ENCODE assay signal across 9 cellular contexts in genomic region chr19:7521551-7522071, GRCh38. TPM values are rescaled to one million over a fixed set of nuclear protein-coding genes. Genes with fewer than 3 reads are reported as not detected.
DNase-seq lines count a peak whose midpoint lies in the region; ATAC-seq and TF ChIP-seq lines count a peak whose summit lies in the region.
"Had no signal": no experiment of that assay in that cellular context is flagged by ENCODE, and none has a peak within 500 bp of the region (broad histone marks: within the 10 kb centered on the region; RNA-seq: fewer than 3 reads in every experiment).

No MANE protein-coding gene starts in this region.

- peak overlapping the region; percentile 90 for H2AFZ ChIP-seq in OCI-LY7 (ENCODE audit: low read length)

- POLR2A ChIA-PET in CD8-positive, alpha-beta T cell (lab: Charles Lee): interaction anchor here (0.7 to 4.2 kb wide), 4 partner anchors 8 to 17 kb away, joined by 4 to 48 read pairs (median 6); partner anchors contain the start of gene PNPLA6
- POLR2A ChIA-PET in OCI-LY7 (lab: Charles Lee): interaction anchor here (0.8 to 1.4 kb wide), 2 partner anchors 11 to 48 kb away, joined by 4 to 7 read pairs; no protein-coding TSS in a partner anchor

- no peaks in the 10 kb centered on the region for H3K79me2 ChIP-seq in OCI-LY7 (ENCODE audit: insufficient read depth, low read depth, low read length)

- H3K36me3 Mint-ChIP-seq in CD8-positive, alpha-beta T cell: peaks cover 8% of the 10 kb centered on the region
- H3K36me3 Mint-ChIP-seq in endodermal cell (ENCODE audit: low read depth) (peaks cover 20% of the 10 kb centered on the region), osteocyte (ENCODE audit: unreplicated experiment) (peaks cover 10% of the 10 kb centered on the region)

- TF ChIP-seq CTCF in CD8-positive, alpha-beta T cell (IDR thresholded peaks at IDR 0.05): no peak
- TF ChIP-seq CTCF in OCI-LY7 (conservative IDR thresholded peaks at IDR 0.05; ENCODE audit: low read length) (no peak), endodermal cell (conservative IDR thresholded peaks at IDR 0.05) (no peak), osteocyte (IDR thresholded peaks at IDR 0.05) (no peak)

- WGBS in endodermal cell (ENCODE audit: insufficient coverage in 1 of 2, insufficient read length in 1 of 2), 2 experiments: 55 to 59% methylated on average over 9 to 10 of the region's 10 CpGs

- no peaks in the 10 kb centered on the region for H3K9me3 ChIP-seq in CD8-positive, alpha-beta T cell (ENCODE audit: low read length)
- no peaks in the 10 kb centered on the region for H3K9me3 ChIP-seq in OCI-LY7 (ENCODE audit: low read length)
- no peaks in the 10 kb centered on the region for H3K9me3 ChIP-seq in endodermal cell (ENCODE audit: control insufficient read depth, low read length)

- no peaks in the 10 kb centered on the region for H4K20me1 ChIP-seq in OCI-LY7 (ENCODE audit: insufficient read depth, low read length)

- H3K27ac Mint-ChIP-seq in CD8-positive, alpha-beta T cell: peak overlapping the region; percentile 82
- peak overlapping the region; percentile 14 for H3K27ac Mint-ChIP-seq in endodermal cell
- peak overlapping the region; percentile 81 for H3K27ac Mint-ChIP-seq in osteocyte (ENCODE audit: unreplicated experiment)

- no peaks in the 10 kb centered on the region for H3K9me3 Mint-ChIP-seq in CD8-positive, alpha-beta T cell
- no peaks in the 10 kb centered on the region for H3K9me3 Mint-ChIP-seq in endodermal cell
- no peaks in the 10 kb centered on the region for H3K9me3 Mint-ChIP-seq in osteocyte (ENCODE audit: unreplicated experiment)

- H3K4me2 ChIP-seq in OCI-LY7 (ENCODE audit: low read length): peak overlapping the region; percentile 70

- H3K4me3 Mint-ChIP-seq in CD8-positive, alpha-beta T cell: peak overlapping the region; percentile 85
- H3K4me3 Mint-ChIP-seq in endodermal cell: peak overlapping the region; percentile 68
- H3K4me3 Mint-ChIP-seq in osteocyte (ENCODE audit: unreplicated experiment): peak overlapping the region; percentile 84

- ATAC-seq in CD8-positive, alpha-beta T cell: no peak

- peaks cover 21% of the 10 kb centered on the region for H3K4me1 Mint-ChIP-seq in CD8-positive, alpha-beta T cell (ENCODE audit: low read depth)
- H3K4me1 Mint-ChIP-seq in endodermal cell (peaks cover 12% of the 10 kb centered on the region), osteocyte (ENCODE audit: unreplicated experiment) (peaks cover 29% of the 10 kb centered on the region)

- CTCF ChIA-PET in CD8-positive, alpha-beta T cell (lab: Charles Lee): interaction anchor here (1.1 to 2.4 kb wide), 4 partner anchors 7 to 15 kb away, joined by 3 to 6 read pairs (median 5); partner anchors contain the start of gene PNPLA6
- CTCF ChIA-PET in OCI-LY7 (lab: Charles Lee; ENCODE audit: unreplicated experiment): no interaction called here

- peaks cover 21% of the 10 kb centered on the region for H3K4me1 ChIP-seq in CD8-positive, alpha-beta T cell (ENCODE audit: insufficient read depth, low read length)
- H3K4me1 ChIP-seq in OCI-LY7 (ENCODE audit: insufficient read depth, low read length, poor library complexity, severe bottlenecking) (peaks cover 14% of the 10 kb centered on the region), endodermal cell (ENCODE audit: control insufficient read depth, insufficient read depth, low read length) (peaks cover 7% of the 10 kb centered on the region)

- H3K9me2 ChIP-seq in OCI-LY7 (ENCODE audit: insufficient read depth, low read length): no peaks in the 10 kb centered on the region

- peak overlapping the region; percentile 45 for H3K9ac ChIP-seq in endodermal cell (ENCODE audit: extremely low read depth, low read length, poor library complexity, severe bottlenecking)

- H3K27ac ChIP-seq in CD8-positive, alpha-beta T cell (ENCODE audit: low read depth, low read length): no peak overlapping the region
- H3K27ac ChIP-seq in OCI-LY7 (ENCODE audit: low read depth, low read length, poor library complexity, severe bottlenecking) (no peak overlapping the region), endodermal cell (ENCODE audit: low read depth, low read length) (no peak overlapping the region)

- intact Hi-C loops in CD8-positive, alpha-beta T cell (cut with DNase I, micrococcal nuclease): loop anchor here (1.0 to 5.0 kb wide), 3 partner anchors 13 to 124 kb away; partner anchors contain the start of gene PEX11G (in 2 of the 2)
- intact Hi-C loops in OCI-LY7 (cut with micrococcal nuclease; ENCODE audit: unreplicated experiment): loop anchor here (1.0 kb wide), 1 partner anchor 14 kb away; the partner anchor contains the start of gene PNPLA6

- peak overlapping the region; percentile 80 for H3K4me3 ChIP-seq in CD8-positive, alpha-beta T cell (ENCODE audit: low read depth, low read length)
- peak overlapping the region; percentile 78 for H3K4me3 ChIP-seq in OCI-LY7 (ENCODE audit: low read depth, low read length, poor library complexity, severe bottlenecking)
- H3K4me3 ChIP-seq in endodermal cell (ENCODE audit: low read length): peak overlapping the region; percentile 94

- DNase-seq in CD8-positive, alpha-beta T cell: no peak
- no peak for DNase-seq in OCI-LY7 (ENCODE audit: low spot score)
- DNase-seq in endodermal cell: no peak
- DNase-seq in osteocyte (ENCODE audit: extremely low spot score, unreplicated experiment): no peak
- no peak for DNase-seq in NCI-H128 (lab: John Stamatoyannopoulos, UW; ENCODE audit: unreplicated experiment)
- DNase-seq in GM19238 (ENCODE audit: insufficient read length, low spot score): no peak
- DNase-seq in NCI-H2227 (lab: John Stamatoyannopoulos, UW; ENCODE audit: unreplicated experiment): no peak
- no peak for DNase-seq in HUDEP-2 (lab: John Stamatoyannopoulos, UW; ENCODE audit: unreplicated experiment in 76 of 76)

- no peaks in the 10 kb centered on the region for H3K36me3 ChIP-seq in CD8-positive, alpha-beta T cell (ENCODE audit: insufficient read depth, low read length)
- H3K36me3 ChIP-seq in OCI-LY7 (ENCODE audit: insufficient read depth, low read length): no peaks in the 10 kb centered on the region
- H3K36me3 ChIP-seq in endodermal cell (ENCODE audit: control insufficient read depth, insufficient read depth, low read length): peaks cover 4% of the 10 kb centered on the region

- no TSS peak for BruUV-seq in OCI-LY7 (replicated peaks; lab: Mats Ljungman, UMichigan)

- H3K27me3 Mint-ChIP-seq in CD8-positive, alpha-beta T cell (ENCODE audit: low read depth): no peaks in the 10 kb centered on the region
- H3K27me3 Mint-ChIP-seq in endodermal cell (ENCODE audit: insufficient read depth): no peaks in the 10 kb centered on the region
- H3K27me3 Mint-ChIP-seq in osteocyte (ENCODE audit: unreplicated experiment): no peaks in the 10 kb centered on the region

- H3K27me3 ChIP-seq in CD8-positive, alpha-beta T cell (ENCODE audit: insufficient read depth, low read length): no peaks in the 10 kb centered on the region
- H3K27me3 ChIP-seq in endodermal cell (ENCODE audit: control insufficient read depth, insufficient read depth, low read length, poor library complexity, severe bottlenecking): no peaks in the 10 kb centered on the region

RNA-seq across cellular contexts. Expression of gene MCOLN1, which starts 0.8 kb away (rescaled TPM):
- total RNA-seq in CD8-positive, alpha-beta T cell: 10 to 100 TPM in 1 of 2 experiments, 1 to 10 TPM in 1; 9.0 to 13.3 TPM
- total RNA-seq in OCI-LY7 (2014; rRNA removed; shearing (Covaris generic)): 2.4 and 7.8 TPM in 2 replicates
- total RNA-seq in OCI-LY7 (2022) (16.7 and 18.3 TPM in 2 replicates), endodermal cell (10 to 100 TPM; 18.0 to 21.4 TPM), osteocyte (33.3 and 39.2 TPM in 2 replicates)
- 10.9 TPM for polyA plus RNA-seq in endodermal cell (2013, experiment 1 of 2)
- 13.2 TPM for polyA plus RNA-seq in endodermal cell (2013, experiment 2 of 2)

RNA-seq across cellular contexts. Expression of gene ZNF358, which starts 5.7 kb away (rescaled TPM):
- 1 to 10 TPM; 7.1 to 9.0 TPM for total RNA-seq in CD8-positive, alpha-beta T cell
- not detected in 2 replicates for total RNA-seq in OCI-LY7 (2014; rRNA removed; shearing (Covaris generic))
- total RNA-seq in OCI-LY7 (2022) (not detected in 2 replicates), endodermal cell (10 to 100 TPM; 45.9 to 53.2 TPM), osteocyte (84.4 and 93.5 TPM in 2 replicates)
- 66.1 TPM for polyA plus RNA-seq in endodermal cell (2013, experiment 1 of 2)
- 59.3 TPM for polyA plus RNA-seq in endodermal cell (2013, experiment 2 of 2)

RNA-seq across cellular contexts. Expression of gene PNPLA6, which starts 13.9 kb away (rescaled TPM):
- 10 to 100 TPM; 76.5 to 81.3 TPM for total RNA-seq in CD8-positive, alpha-beta T cell
- total RNA-seq in OCI-LY7 (2014; rRNA removed; shearing (Covaris generic)): 50.6 and 54.3 TPM in 2 replicates
- total RNA-seq in OCI-LY7 (2022): 92.4 and 93.0 TPM in 2 replicates
- total RNA-seq in endodermal cell: 100 to 1,000 TPM in 1 of 2 donors, 10 to 100 TPM in 1; 86.1 to 124 TPM
- polyA plus RNA-seq in endodermal cell (2013, experiment 1 of 2): 62.2 TPM
- 61.6 TPM for polyA plus RNA-seq in endodermal cell (2013, experiment 2 of 2)
- total RNA-seq in osteocyte: 107 and 129 TPM in 2 replicates

RNA-seq across cellular contexts. Expression of gene PEX11G, which starts 32.8 kb away (rescaled TPM):
- total RNA-seq in CD8-positive, alpha-beta T cell: not detected
- not detected in 2 replicates for total RNA-seq in OCI-LY7 (2014; rRNA removed; shearing (Covaris generic))
- not detected in 2 replicates for total RNA-seq in OCI-LY7 (2022)
- total RNA-seq in endodermal cell: 1 to 10 TPM; 2.6 to 3.0 TPM
- polyA plus RNA-seq in endodermal cell (2013, experiment 1 of 2): 2.3 TPM
- polyA plus RNA-seq in endodermal cell (2013, experiment 2 of 2): 1.6 TPM
- total RNA-seq in osteocyte: 2.1 and 2.5 TPM in 2 replicates
- total RNA-seq: HT1080 had no signal

Comparison
In these comparisons a context has a peak if more than half of its experiments do, and no peak if none do; other contexts are left out.
1. H3K27ac Mint-ChIP-seq: peak in every context shown above with its lines; median percentile 82 in CD8-positive, alpha-beta T cell; 81 in osteocyte; 14 in endodermal cell.
2. RNA of gene ZNF358, which starts 5.7 kb away (total RNA-seq): 84.4 to 93.5 TPM in osteocyte, 45.9 to 53.2 TPM in endodermal cell and 7.1 to 9.0 TPM in CD8-positive, alpha-beta T cell; not detected in OCI-LY7; every median in the first group is over 4 times any median in the second.
3. Peak in every context shown above with its lines, with median percentiles within 50 percentile points of each other: H3K4me3 ChIP-seq and H3K4me3 Mint-ChIP-seq.